21 cellular contexts compared by ENCODE assay signal in genomic region chr16:31273187-31273586, GRCh38. TPM values are rescaled to one million over a fixed set of nuclear protein-coding genes. Genes with fewer than 3 reads are reported as not detected.
"Had no signal": no experiment of that assay in that cellular context is flagged by ENCODE, and none has a peak within 500 bp of the region (broad histone marks: within the 10 kb centered on the region; RNA-seq: fewer than 3 reads in every experiment).

No MANE protein-coding gene starts in this region.

- H3K4me1 Mint-ChIP-seq: activated naive CD4-positive, alpha-beta T cell treated with anti-CD3 and anti-CD28 coated beads, Interleukin-2, amount 10 ng/mL, durations not matched to agents 7 days and 5 days had no signal

- H3K27me3 Mint-ChIP-seq: activated T-helper 17 cell treated with anti-CD3 and anti-CD28 coated beads, Interleukin-2, amount 50 U/mL, for 72 hours had no signal

- ATAC-seq: activated CD4-positive, CD25-positive, alpha-beta regulatory T cell treated with anti-CD3 and anti-CD28 coated beads, Interleukin-2, amount 50 U/mL, for 24 hours; activated T-helper 17 cell treated with anti-CD3 and anti-CD28 coated beads, Interleukin-2, amount 50 U/mL, for 72 hours had no signal

- H3K4me2 ChIP-seq: PC-9 had no signal

- H3K4me3 ChIP-seq: adrenal gland, PC-9 had no signal

- DNase-seq: activated CD4-positive, alpha-beta T cell treated with anti-CD3 and anti-CD28 coated beads for 48 hours; activated CD4-positive, alpha-beta T cell treated with anti-CD3 and anti-CD28 coated beads, Interleukin-2, amount 50 U/mL, for 4 hours; activated gamma-delta T cell; activated naive CD4-positive, alpha-beta T cell treated with anti-CD3 and anti-CD28 coated beads, Interleukin-2, amount 10 ng/mL, durations not matched to agents 7 days and 5 days; activated naive CD8-positive, alpha-beta T cell treated with anti-CD3 and anti-CD28 coated beads, Interleukin-2, amount 10 ng/mL, durations not matched to agents 7 days and 5 days; activated T-cell treated with anti-CD3 and anti-CD28 coated beads for 4 hours; activated T-cell treated with anti-CD3 and anti-CD28 coated beads, Interleukin-2, amount 50 U/mL, for 48 hours; adrenal gland; Kasumi-1; NCI-H1048; NCI-H146; NCI-H187 treated with DMSO at 0.1 percent for 48 hours; NCI-H2081 treated with DMSO at 0.1 percent for 48 hours; NCI-H524 treated with DMSO at 0.1 percent for 48 hours; NCI-H748 treated with DMSO at 0.1 percent for 48 hours; PC-9; SHP77 treated with DMSO at 0.1 percent for 48 hours had no signal

- H2AFZ ChIP-seq: PC-9 had no signal

- H3K9me3 Mint-ChIP-seq: activated naive CD4-positive, alpha-beta T cell treated with anti-CD3 and anti-CD28 coated beads, Interleukin-2, amount 10 ng/mL, durations not matched to agents 7 days and 5 days; activated naive CD8-positive, alpha-beta T cell treated with anti-CD3 and anti-CD28 coated beads, Interleukin-2, amount 10 ng/mL, durations not matched to agents 7 days and 5 days; activated T-helper 17 cell treated with anti-CD3 and anti-CD28 coated beads, Interleukin-2, amount 50 U/mL, for 72 hours; T-helper 1 cell treated with Interleukin-12 subunit alpha and Interleukin-12 subunit beta and Interleukin-4 antibody, amounts not matched to agents 30 μg/mL and 1 μg/mL, for 36 hours had no signal

- H3K36me3 ChIP-seq: adrenal gland had no signal

- H3K27ac ChIP-seq: adrenal gland, PC-9 had no signal

- H3K9me3 ChIP-seq: adrenal gland had no signal

- H3K27ac Mint-ChIP-seq: activated naive CD4-positive, alpha-beta T cell treated with anti-CD3 and anti-CD28 coated beads, Interleukin-2, amount 10 ng/mL, durations not matched to agents 7 days and 5 days; activated naive CD8-positive, alpha-beta T cell treated with anti-CD3 and anti-CD28 coated beads, Interleukin-2, amount 10 ng/mL, durations not matched to agents 7 days and 5 days; activated T-helper 17 cell treated with anti-CD3 and anti-CD28 coated beads, Interleukin-2, amount 50 U/mL, for 72 hours; T-helper 1 cell treated with Interleukin-12 subunit alpha and Interleukin-12 subunit beta and Interleukin-4 antibody, amounts not matched to agents 30 μg/mL and 1 μg/mL, for 36 hours had no signal

- H3K4me1 ChIP-seq: adrenal gland had no signal

- H3K4me3 Mint-ChIP-seq: activated naive CD4-positive, alpha-beta T cell treated with anti-CD3 and anti-CD28 coated beads, Interleukin-2, amount 10 ng/mL, durations not matched to agents 7 days and 5 days; activated naive CD8-positive, alpha-beta T cell treated with anti-CD3 and anti-CD28 coated beads, Interleukin-2, amount 10 ng/mL, durations not matched to agents 7 days and 5 days; activated T-helper 17 cell treated with anti-CD3 and anti-CD28 coated beads, Interleukin-2, amount 50 U/mL, for 72 hours; T-helper 1 cell treated with Interleukin-12 subunit alpha and Interleukin-12 subunit beta and Interleukin-4 antibody, amounts not matched to agents 30 μg/mL and 1 μg/mL, for 36 hours had no signal

RNA-seq across cellular contexts. Expression of gene PYDC1, which starts 56.3 kb away (rescaled TPM):
- total RNA-seq: activated naive CD8-positive, alpha-beta T cell treated with anti-CD3 and anti-CD28 coated beads, Interleukin-2, amount 10 ng/mL, durations not matched to agents 7 days and 5 days; adrenal gland; PC-9; SK-MEL-5 had no signal
- polyA plus RNA-seq: adrenal gland had no signal

RNA-seq across cellular contexts. Expression of gene TRIM72, which starts 59.3 kb away (rescaled TPM):
- total RNA-seq: activated naive CD8-positive, alpha-beta T cell treated with anti-CD3 and anti-CD28 coated beads, Interleukin-2, amount 10 ng/mL, durations not matched to agents 7 days and 5 days had no signal
